In genomic region chr10:95693668-95694534, GRCh38 we compare ENCODE assay signal across 8 cellular contexts. TPM values are rescaled to one million over a fixed set of nuclear protein-coding genes. Genes with fewer than 3 reads are reported as not detected.
A peak's percentile ranks its signal among the peaks of the same experiment; 100 is the strongest.
DNase-seq lines count a peak whose midpoint lies in the region; FAIRE-seq and TF ChIP-seq lines count a peak whose summit lies in the region.

TCTN3 (minus strand) TSS chr10:95693927; CDS start chr10:95693899, 28 bp downstream.

- peak within 1 kb of the TSS; percentile 65 to 98 (median 82) for H3K4me3 ChIP-seq in H1 (ENCODE audit: extremely low read depth in 1 of 4, insufficient read depth in 2 of 4, low read depth in 3 of 4, low read length in 4 of 4)
- H3K4me3 ChIP-seq in mesenchymal stem cell (ENCODE audit: insufficient read depth in 1 of 2, low read depth in 1 of 2, low read length in 2 of 2), result peak within 1 kb of the TSS; percentile 80 to 99

- peaks cover 7% of the 10 kb centered on the region for H3K23me2 ChIP-seq in H1 (ENCODE audit: low read depth, low read length)

- no peak within 1 kb of the TSS for H2BK20ac ChIP-seq in H1 (ENCODE audit: low read length)

- DNase-seq in COR-L47 (lab: John Stamatoyannopoulos, UW) (peak; percentile 93), GM20000 (ENCODE audit: low spot score) (peak; percentile 95), HT1080 (ENCODE audit: low read depth) (peak; percentile 99), NOMO-1 treated with DMSO at 0.1 percent for 48 hours (lab: John Stamatoyannopoulos, UW; ENCODE audit: unreplicated experiment) (peak; percentile 99), H1 (ENCODE audit: low read depth in 1 of 2, low spot score in 2 of 2) (peak; percentile 95 to 97), mesenchymal stem cell (peak; percentile 100)
- DNase-seq in activated CD8-positive, alpha-beta memory T cell treated with anti-CD3 and anti-CD28 coated beads for 48 hours (ENCODE audit: low read depth in 2 of 3, low spot score in 2 of 3), result peak; percentile 61 to 92 (median 86)
- DNase-seq in stimulated activated CD8-positive, alpha-beta memory T cell treated with anti-CD3 and anti-CD28 coated beads, Interleukin-15, amount 100 ng/mL, for 1 hour (ENCODE audit: low read depth), result peak; percentile 83

- H3K23ac ChIP-seq in H1 (ENCODE audit: insufficient read length) (no peak within 1 kb of the TSS), mesenchymal stem cell (ENCODE audit: low read length in 2 of 2) (peak within 1 kb of the TSS in 1 of 2 experiments; percentile 46)

- H2BK15ac ChIP-seq in H1 (ENCODE audit: low read length), result 0 out of 2 replicates have a peak within 1 kb of the TSS, but pooled peaks have one; percentile 72
- no peak within 1 kb of the TSS for H2BK15ac ChIP-seq in mesenchymal stem cell (ENCODE audit: low read depth, poor library complexity, severe bottlenecking)

- H4K91ac ChIP-seq in H1 (replicated peaks; ENCODE audit: insufficient read length, low read length), result peak within 1 kb of the TSS; percentile 76
- no peak within 1 kb of the TSS for H4K91ac ChIP-seq in mesenchymal stem cell (ENCODE audit: low read length)

- peak; percentile 97 for FAIRE-seq in H1 (lab: Jason Lieb, UNC)

- H3K4me2 ChIP-seq in H1 (ENCODE audit: insufficient read depth in 1 of 2, low read depth in 2 of 2, low read length in 2 of 2) (peak within 1 kb of the TSS; percentile 84 to 94), mesenchymal stem cell (ENCODE audit: low read length, poor library complexity, severe bottlenecking) (peak within 1 kb of the TSS; percentile 59)

- H3K79me1 ChIP-seq in H1 (ENCODE audit: low read depth, low read length) (peaks cover 2% of the 10 kb centered on the region; the same call in 1 of the 2 replicates), mesenchymal stem cell (replicated peaks; ENCODE audit: low read length, poor library complexity, severe bottlenecking) (peaks cover 17% of the 10 kb centered on the region)

- H3K27me3 ChIP-seq in H1 (replicated peaks in 1 of 4; ENCODE audit: control insufficient read depth in 3 of 4, extremely low read depth in 1 of 4, insufficient read depth in 3 of 4, low read length in 3 of 4) (no peaks in the 10 kb centered on the region), mesenchymal stem cell (ENCODE audit: control insufficient read depth in 1 of 2, insufficient read depth in 1 of 2, low read length in 2 of 2) (no peaks in the 10 kb centered on the region)

- peak within 1 kb of the TSS; percentile 86; the same call in 1 of the 2 replicates for H3K18ac ChIP-seq in H1 (ENCODE audit: extremely low read depth, low read length)
- H3K18ac ChIP-seq in mesenchymal stem cell (ENCODE audit: low read depth in 1 of 2, low read length in 2 of 2), result peak within 1 kb of the TSS; percentile 7 to 83

- H3K4me1 ChIP-seq in H1 (replicated peaks in 1 of 4; ENCODE audit: control insufficient read depth in 3 of 4, insufficient read depth in 4 of 4, low read length in 3 of 4) (peaks cover 0 to 3% (median 1%) of the 10 kb centered on the region in 4 experiments; a peak in 2 of 7 replicates), mesenchymal stem cell (ENCODE audit: control insufficient read depth, insufficient read depth, low read depth, low read length) (peaks cover 5% of the 10 kb centered on the region)

- peak within 1 kb of the TSS; percentile 92; the same call in 1 of the 2 replicates for H4K8ac ChIP-seq in H1 (ENCODE audit: extremely low read depth, insufficient read depth, low read length)
- no peak within 1 kb of the TSS for H4K8ac ChIP-seq in mesenchymal stem cell (ENCODE audit: low read length)

- H4K5ac ChIP-seq in H1 (ENCODE audit: insufficient read length, low read depth, low read length), result peak within 1 kb of the TSS; percentile 73

- peak within 1 kb of the TSS; percentile 72; the same call in 1 of the 2 replicates for H2AFZ ChIP-seq in H1 (ENCODE audit: low read length)
- peak within 1 kb of the TSS; percentile 91 for H2AFZ ChIP-seq in mesenchymal stem cell (ENCODE audit: low read depth, low read length)

- H2BK12ac ChIP-seq in H1 (ENCODE audit: low read depth, low read length) (no peak within 1 kb of the TSS), mesenchymal stem cell (ENCODE audit: low read length in 2 of 2) (peak within 1 kb of the TSS in 1 of 2 experiments; percentile 61)

- H3K9me3 ChIP-seq in H1 (ENCODE audit: insufficient read depth in 2 of 2, low read depth in 1 of 2, low read length in 1 of 2) (peaks cover 0 to 2% of the 10 kb centered on the region in 2 experiments; a peak in 1 of 4 replicates), mesenchymal stem cell (ENCODE audit: control insufficient read depth, low read length) (peaks cover 6% of the 10 kb centered on the region)

- peak within 1 kb of the TSS; percentile 82 for H3K27ac ChIP-seq in H1 (ENCODE audit: low read depth, low read length)
- H3K27ac ChIP-seq in mesenchymal stem cell (ENCODE audit: low read length, poor library complexity, severe bottlenecking), result peak within 1 kb of the TSS; percentile 7

- peak within 1 kb of the TSS; percentile 80 for H3K56ac ChIP-seq in H1 (replicated peaks; ENCODE audit: insufficient read length, low read depth, low read length)

- peak in 1 of 2 experiments; percentile 79; a peak in 1 of 3 replicates for TF ChIP-seq EP300 in H1 (IDR thresholded peaks at IDR 0.05; ENCODE audit: borderline replicate concordance in 1 of 2, low read depth in 2 of 2, low read length in 2 of 2)

- peaks cover 0 to 2% of the 10 kb centered on the region in 2 experiments for H4K20me1 ChIP-seq in H1 (replicated peaks in 1 of 2; ENCODE audit: control insufficient read depth in 1 of 2, insufficient read depth in 2 of 2, low read length in 2 of 2)

- H2AK5ac ChIP-seq in H1 (ENCODE audit: low read depth, low read length), result no peak within 1 kb of the TSS
- no peak within 1 kb of the TSS for H2AK5ac ChIP-seq in mesenchymal stem cell (ENCODE audit: low read length, severe bottlenecking)

- H3K9ac ChIP-seq in H1 (replicated peaks in 1 of 4; ENCODE audit: extremely low read depth in 1 of 4, low read depth in 3 of 4, low read length in 3 of 4) (peak within 1 kb of the TSS; percentile 48 to 96 (median 84)), mesenchymal stem cell (ENCODE audit: low read length) (peak within 1 kb of the TSS; percentile 96)

- 1% methylated on average over 53 of the region's 53 CpGs; no CpG with 5 or more reads in 1 of the 2 experiments for WGBS in H1 (ENCODE audit: extremely low coverage in 1 of 2, insufficient coverage in 1 of 2, insufficient read length in 1 of 2, insufficient replicate concordance in 2 of 2, low coverage in 1 of 2, low lambda C conversion rate in 2 of 2, missing lambda C conversion rate in 1 of 2), 2 experiments
- under 1% methylated on average over 48 of the region's 53 CpGs for WGBS in mesenchymal stem cell

- peak; percentile 91 for TF ChIP-seq CTCF in GM20000 (IDR thresholded peaks at IDR 0.05; ENCODE audit: extremely low read depth, missing control alignments)
- TF ChIP-seq CTCF in H1 (IDR thresholded peaks at IDR 0.05; ENCODE audit: control extremely low read depth in 1 of 3, insufficient read depth in 1 of 3, low read depth in 1 of 3, low read length in 3 of 3), result peak; percentile 99 to 100 (median 99)

- no peak within 1 kb of the TSS for H3K14ac ChIP-seq in H1 (ENCODE audit: insufficient read length)
- peak within 1 kb of the TSS in 1 of 2 experiments; percentile 9 for H3K14ac ChIP-seq in mesenchymal stem cell (ENCODE audit: low read length in 2 of 2)

- peak within 1 kb of the TSS; percentile 13 for H3K4ac ChIP-seq in H1 (replicated peaks; ENCODE audit: insufficient read length, low read depth, low read length)
- peak within 1 kb of the TSS in 1 of 2 experiments; percentile 82 for H3K4ac ChIP-seq in mesenchymal stem cell (ENCODE audit: low read depth in 1 of 2, low read length in 2 of 2)

- H3K36me3 ChIP-seq in H1 (ENCODE audit: control insufficient read depth in 2 of 4, insufficient read depth in 4 of 4, low read length in 3 of 4) (peaks cover 0 to 16% (median 8%) of the 10 kb centered on the region in 4 experiments; a peak in 7 of 8 replicates), mesenchymal stem cell (ENCODE audit: control insufficient read depth in 1 of 2, insufficient read depth in 2 of 2, low read depth in 1 of 2, low read length in 2 of 2) (peaks cover 8 to 31% of the 10 kb centered on the region in 2 experiments)

- H2BK5ac ChIP-seq in H1 (ENCODE audit: low read depth, low read length) (peak within 1 kb of the TSS; percentile 74), mesenchymal stem cell (ENCODE audit: low read depth, low read length, poor library complexity, severe bottlenecking) (no peak within 1 kb of the TSS)

- H3K79me2 ChIP-seq in H1 (ENCODE audit: control insufficient read depth in 1 of 2, insufficient read depth in 2 of 2, low read length in 2 of 2), result peaks cover 0 to 21% of the 10 kb centered on the region in 2 experiments; a peak in 2 of 4 replicates

- TF ChIP-seq RAD21 in H1 (IDR thresholded peaks at IDR 0.05 in 1 of 2, conservative IDR thresholded peaks at IDR 0.05 in 1 of 2; ENCODE audit: low read depth in 2 of 2, low read length in 2 of 2), result peak; percentile 97 to 99

- POLR2A ChIA-PET in H1 (lab: Charles Lee; ENCODE audit: partially characterized antibody), result interaction anchor here (0.6 to 1.9 kb wide), 5 partner anchors 15 to 436 kb away, joined by 3 to 6 read pairs (median 4); partner anchors contain the start of gene ZNF518A

- peak; percentile 64 to 90 for TF ChIP-seq POLR2A in H1 (IDR thresholded peaks at IDR 0.05; ENCODE audit: control extremely low read depth in 1 of 2, low read depth in 2 of 2, low read length in 2 of 2)

- H2BK120ac ChIP-seq in H1 (replicated peaks; ENCODE audit: low read depth, low read length) (no peak within 1 kb of the TSS), mesenchymal stem cell (ENCODE audit: low read depth, low read length) (no peak within 1 kb of the TSS)

- CTCF ChIA-PET in H1 (lab: Charles Lee; ENCODE audit: partially characterized antibody), result interaction anchor here (0.5 to 6.4 kb wide), 67 partner anchors 9 to 536 kb away, joined by 3 to 238 read pairs (median 4); partner anchors contain the start of genes CC2D2B and ENTPD1

RNA-seq across cellular contexts. Expression of gene TCTN3, which starts in this region (rescaled TPM):
- total RNA-seq in HT1080 (2014; rRNA removed; shearing (Covaris generic)), result 24.0 and 33.0 TPM in 2 replicates
- 36.1 and 39.3 TPM in 2 replicates for polyA plus RNA-seq in HT1080 (2015; cell fraction: cytosol; rRNA removed)
- polyA plus RNA-seq in HT1080 (2015; cell fraction: nucleus; rRNA removed), result 42.7 and 43.4 TPM in 2 replicates
- 31.9 and 34.7 TPM in 2 replicates for total RNA-seq in H1 (2021; fragmentation: NEBNext Ultra II Directional; extraction: Animal tissue kit (Norgen Biotek cat#: 25700))
- polyA plus RNA-seq in H1 (2011; rRNA removed), result 39.8 and 49.2 TPM in 2 replicates
- 26.2 TPM for polyA plus RNA-seq in H1 (2011; cell fraction: cytosol; rRNA removed)
- 47.1 TPM for polyA plus RNA-seq in H1 (2011; cell fraction: nucleus; rRNA removed)
- 29.5 to 32.9 TPM (median 30.6 TPM) in 4 replicates for polyA plus RNA-seq in H1 (2012, experiment 1 of 2)
- 23.6 TPM for polyA plus RNA-seq in H1 (2012, experiment 2 of 2)
- polyA plus RNA-seq in H1 (2013, experiment 1 of 2), result 40.7 TPM
- 47.1 TPM for polyA plus RNA-seq in H1 (2013, experiment 2 of 2)
- polyA minus RNA-seq in H1 (2011; rRNA and poly(A)+ RNA removed), result 48.0 and 52.6 TPM in 2 replicates
- polyA minus RNA-seq in H1 (2011; cell fraction: cytosol; rRNA and poly(A)+ RNA removed), result 28.0 TPM
- 44.7 TPM for polyA minus RNA-seq in H1 (2011; cell fraction: nucleus; rRNA and poly(A)+ RNA removed)
- 44.2 TPM for polyA plus RNA-seq in mesenchymal stem cell (2013, experiment 1 of 2)
- polyA plus RNA-seq in mesenchymal stem cell (2013, experiment 2 of 2), result 44.1 TPM

Comparison
In these comparisons a context has a peak if more than half of its experiments do, and no peak if none do; other contexts are left out.
1. Peak in every context shown above with its lines: DNase-seq, H3K4me3 ChIP-seq and H3K27ac ChIP-seq.